18 cellular contexts compared by ENCODE assay signal in genomic region chr21:33813832-33814231, GRCh38.
DNase-seq lines count a peak whose midpoint lies in the region; ATAC-seq and TF ChIP-seq lines count a peak whose summit lies in the region.
"Had no signal": no experiment of that assay in that cellular context is flagged by ENCODE, and none has a peak within 500 bp of the region (broad histone marks: within the 10 kb centered on the region; RNA-seq: fewer than 3 reads in every experiment).

No MANE protein-coding gene starts in this region.

- H3K36me3 Mint-ChIP-seq in GM23338 (ENCODE audit: low read depth): peaks cover 31% of the 10 kb centered on the region
- H3K36me3 Mint-ChIP-seq in WTC11: peaks cover 51% of the 10 kb centered on the region
- H3K36me3 Mint-ChIP-seq in activated CD8-positive, alpha-beta T cell treated with anti-CD3 and anti-CD28 coated beads, Interleukin-2, amount 10 ng/mL, durations not matched to agents 7 days and 5 days (ENCODE audit: low read depth): no peaks in the 10 kb centered on the region

- H3K4me2 ChIP-seq in GM23338: no peak overlapping the region

- 0 out of 2 replicates have a peak, but pooled peaks cover 6% of the 10 kb centered on the region for H3F3A ChIP-seq in GM23338 (replicated peaks; ENCODE audit: low read depth)

- POLR2A ChIA-PET in WTC11 (lab: Charles Lee): interaction anchor here (0.7 kb wide), 1 partner anchor 25 kb away, joined by 3 read pairs; no protein-coding TSS in a partner anchor
- POLR2A ChIA-PET in activated CD8-positive, alpha-beta T cell treated with anti-CD3 and anti-CD28 coated beads, Interleukin-2, amount 10 ng/mL, durations not matched to agents 7 days and 5 days (lab: Charles Lee): no interaction called here

- H3K79me2 ChIP-seq in GM23338 (replicated peaks; ENCODE audit: insufficient read depth): 0 out of 2 replicates have a peak, but pooled peaks cover 3% of the 10 kb centered on the region

- no peaks in the 10 kb centered on the region for H3K4me1 ChIP-seq in GM23338 (ENCODE audit: insufficient read depth)
- peaks cover 75 to 86% of the 10 kb centered on the region in 2 experiments for H3K4me1 ChIP-seq in neutrophil (ENCODE audit: control insufficient read depth in 1 of 2, insufficient read depth in 1 of 2, low read depth in 1 of 2, low read length in 1 of 2)
- H3K4me1 ChIP-seq in subcutaneous abdominal adipose tissue (ENCODE audit: control insufficient read depth in 5 of 5, insufficient read depth in 5 of 5, low read length in 5 of 5): peaks cover 8 to 74% (median 61%) of the 10 kb centered on the region in 5 donors

- no peak overlapping the region for H3K9ac ChIP-seq in subcutaneous abdominal adipose tissue (ENCODE audit: low read length in 5 of 5)

- H3K4me1 Mint-ChIP-seq in GM23338 (peaks cover 23% of the 10 kb centered on the region), WTC11 (peaks cover 26% of the 10 kb centered on the region)
- no peaks in the 10 kb centered on the region for H3K4me1 Mint-ChIP-seq in activated CD8-positive, alpha-beta T cell treated with anti-CD3 and anti-CD28 coated beads, Interleukin-2, amount 10 ng/mL, durations not matched to agents 7 days and 5 days (ENCODE audit: low read depth)
- H3K4me1 Mint-ChIP-seq: CD4-positive, alpha-beta memory T cell had no signal

- CTCF ChIA-PET in WTC11 (lab: Charles Lee): no interaction called here
- CTCF ChIA-PET in activated CD8-positive, alpha-beta T cell treated with anti-CD3 and anti-CD28 coated beads, Interleukin-2, amount 10 ng/mL, durations not matched to agents 7 days and 5 days (lab: Charles Lee): no interaction called here

- no peaks in the 10 kb centered on the region for H3K27me3 ChIP-seq in GM23338 (ENCODE audit: insufficient read depth)
- no peaks in the 10 kb centered on the region for H3K27me3 ChIP-seq in neutrophil
- no peaks in the 10 kb centered on the region for H3K27me3 ChIP-seq in subcutaneous abdominal adipose tissue (ENCODE audit: control insufficient read depth in 5 of 5, insufficient read depth in 4 of 5, low read length in 5 of 5)

- H3K36me3 ChIP-seq in GM23338 (ENCODE audit: insufficient read depth): peaks cover 14% of the 10 kb centered on the region; the same call in 1 of the 2 replicates
- no peaks in the 10 kb centered on the region for H3K36me3 ChIP-seq in neutrophil
- H3K36me3 ChIP-seq in subcutaneous abdominal adipose tissue (ENCODE audit: control insufficient read depth in 5 of 5, insufficient read depth in 5 of 5, low read length in 5 of 5): peaks cover 26 to 51% (median 43%) of the 10 kb centered on the region in 5 donors

- peaks cover 3% of the 10 kb centered on the region for H3K27me3 Mint-ChIP-seq in GM23338 (ENCODE audit: insufficient read depth, low read depth, poor library complexity)
- H3K27me3 Mint-ChIP-seq in WTC11 (ENCODE audit: low read depth): no peaks in the 10 kb centered on the region
- no peaks in the 10 kb centered on the region for H3K27me3 Mint-ChIP-seq in activated CD8-positive, alpha-beta T cell treated with anti-CD3 and anti-CD28 coated beads, Interleukin-2, amount 10 ng/mL, durations not matched to agents 7 days and 5 days (ENCODE audit: low read depth)
- H3K27me3 Mint-ChIP-seq: CD4-positive, alpha-beta memory T cell had no signal

- H4K20me1 ChIP-seq in GM23338 (replicated peaks; ENCODE audit: insufficient read depth): no peaks in the 10 kb centered on the region

- H3K27ac Mint-ChIP-seq in GM23338 (no peak overlapping the region), WTC11 (no peak overlapping the region)
- no peak overlapping the region for H3K27ac Mint-ChIP-seq in activated CD8-positive, alpha-beta T cell treated with anti-CD3 and anti-CD28 coated beads, Interleukin-2, amount 10 ng/mL, durations not matched to agents 7 days and 5 days
- H3K27ac Mint-ChIP-seq: CD4-positive, alpha-beta memory T cell; HFFc6 had no signal

- TF ChIP-seq CTCF in GM23338 (conservative IDR thresholded peaks at IDR 0.05; ENCODE audit: low read depth in 2 of 2): no peak
- no peak for TF ChIP-seq CTCF in WTC11 (IDR thresholded peaks at IDR 0.05)
- TF ChIP-seq CTCF in neutrophil (IDR thresholded peaks at IDR 0.05): no peak

- H3K4me3 ChIP-seq in GM23338: no peak overlapping the region
- H3K4me3 ChIP-seq in neutrophil (ENCODE audit: low read depth in 1 of 2, low read length in 1 of 2): no peak overlapping the region
- no peak overlapping the region for H3K4me3 ChIP-seq in subcutaneous abdominal adipose tissue (ENCODE audit: low read depth in 1 of 5, low read length in 5 of 5)
- H3K4me3 ChIP-seq: GM12878, HAP-1 had no signal

- H3K27ac ChIP-seq in GM23338 (ENCODE audit: low read depth): 0 out of 2 replicates have a peak overlapping the region, but pooled peaks have one; percentile 5
- H3K27ac ChIP-seq in neutrophil: peak overlapping the region; percentile 35
- peak overlapping the region; percentile 45 for H3K27ac ChIP-seq in subcutaneous abdominal adipose tissue (ENCODE audit: low read depth, low read length)

- DNase-seq in GM23338 (ENCODE audit: low spot score) (no peak), WTC11 (ENCODE audit: low spot score) (no peak), NCI-H1417 treated with DMSO at 0.1 percent for 48 hours (lab: John Stamatoyannopoulos, UW) (no peak), mesenteric fat pad (ENCODE audit: low spot score) (no peak)
- no peak for DNase-seq in activated CD8-positive, alpha-beta T cell treated with anti-CD3 and anti-CD28 coated beads, Interleukin-2, amount 10 ng/mL, durations not matched to agents 7 days and 5 days
- DNase-seq: C1 segment of cervical spinal cord; Calu3; CD4-positive, alpha-beta memory T cell; COR-L47; DMS53; EL; GDM1; GOT3; HFFc6 had no signal

- H3K9me3 ChIP-seq in neutrophil: no peaks in the 10 kb centered on the region
- H3K9me3 ChIP-seq in subcutaneous abdominal adipose tissue (ENCODE audit: control insufficient read depth in 5 of 5, low read length in 5 of 5): no peaks in the 10 kb centered on the region
- H3K9me3 ChIP-seq: HAP-1 had no signal

- peak; percentile 51; the same call in 2 of the 3 replicates for ATAC-seq in GM23338
- peak; percentile 50 for ATAC-seq in WTC11
- no peak for ATAC-seq in activated CD8-positive, alpha-beta T cell treated with anti-CD3 and anti-CD28 coated beads, Interleukin-2, amount 10 ng/mL, durations not matched to agents 7 days and 5 days
- ATAC-seq: GM12878 had no signal

- no peaks in the 10 kb centered on the region for H3K9me2 ChIP-seq in GM23338 (ENCODE audit: insufficient read depth)

- H2AFZ ChIP-seq in GM23338: no peak overlapping the region

- H3K9me3 Mint-ChIP-seq in GM23338: no peaks in the 10 kb centered on the region
- no peaks in the 10 kb centered on the region for H3K9me3 Mint-ChIP-seq in WTC11
- no peaks in the 10 kb centered on the region for H3K9me3 Mint-ChIP-seq in activated CD8-positive, alpha-beta T cell treated with anti-CD3 and anti-CD28 coated beads, Interleukin-2, amount 10 ng/mL, durations not matched to agents 7 days and 5 days (ENCODE audit: insufficient read depth)
- H3K9me3 Mint-ChIP-seq: CD4-positive, alpha-beta memory T cell; HFFc6 had no signal

- H3K4me3 Mint-ChIP-seq in GM23338 (no peak overlapping the region), WTC11 (no peak overlapping the region)
- H3K4me3 Mint-ChIP-seq in activated CD8-positive, alpha-beta T cell treated with anti-CD3 and anti-CD28 coated beads, Interleukin-2, amount 10 ng/mL, durations not matched to agents 7 days and 5 days: no peak overlapping the region
- H3K4me3 Mint-ChIP-seq: CD4-positive, alpha-beta memory T cell; HFFc6 had no signal

TF ChIP-seq in GM23338, 12 proteins besides CTCF, POLR2A, EP300 and RAD21:
- no peak for TF ChIP-seq ZNF114 (CRISPR knock-in tag; IDR thresholded peaks at IDR 0.05)
- no peak for TF ChIP-seq NANOG (IDR thresholded peaks at IDR 0.05; ENCODE audit: borderline replicate concordance)

TF ChIP-seq in WTC11, 78 proteins besides CTCF, POLR2A, EP300 and RAD21 (continues in another document):
- no peak for TF ChIP-seq ZBTB43 (CRISPR knock-in tag; IDR thresholded peaks at IDR 0.05)
- no peak for TF ChIP-seq ZNF532 (CRISPR knock-in tag; IDR thresholded peaks at IDR 0.05; ENCODE audit: borderline replicate concordance)
